Comparison of ENCODE assay signal across 3 cellular contexts in genomic region chr16:56961851-56962281, GRCh38.
A peak's percentile ranks its signal among the peaks of the same experiment; 100 is the strongest.
TF ChIP-seq lines count a peak whose summit lies in the region.

A gene with protein sequence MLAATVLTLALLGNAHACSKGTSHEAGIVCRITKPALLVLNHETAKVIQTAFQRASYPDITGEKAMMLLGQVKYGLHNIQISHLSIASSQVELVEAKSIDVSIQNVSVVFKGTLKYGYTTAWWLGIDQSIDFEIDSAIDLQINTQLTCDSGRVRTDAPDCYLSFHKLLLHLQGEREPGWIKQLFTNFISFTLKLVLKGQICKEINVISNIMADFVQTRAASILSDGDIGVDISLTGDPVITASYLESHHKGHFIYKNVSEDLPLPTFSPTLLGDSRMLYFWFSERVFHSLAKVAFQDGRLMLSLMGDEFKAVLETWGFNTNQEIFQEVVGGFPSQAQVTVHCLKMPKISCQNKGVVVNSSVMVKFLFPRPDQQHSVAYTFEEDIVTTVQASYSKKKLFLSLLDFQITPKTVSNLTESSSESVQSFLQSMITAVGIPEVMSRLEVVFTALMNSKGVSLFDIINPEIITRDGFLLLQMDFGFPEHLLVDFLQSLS (plus strand): TSS chr16:56961950. CDS start chr16:56961980, 30 bp downstream.

TF ChIP-seq in IMR-90, 13 proteins besides CTCF, POLR2A, EP300 and RAD21:
- TF ChIP-seq CEBPB (IDR thresholded peaks at IDR 0.05; ENCODE audit: low read depth, low read length) (no peak), RFX5 (IDR thresholded peaks at IDR 0.05; ENCODE audit: low read depth, low read length) (no peak), FOS (IDR thresholded peaks at IDR 0.05; ENCODE audit: low read depth, low read length) (no peak), BHLHE40 (IDR thresholded peaks at IDR 0.05; ENCODE audit: low read depth, low read length) (no peak), RCOR1 (IDR thresholded peaks at IDR 0.05; ENCODE audit: insufficient replicate concordance, low read length) (no peak), MXI1 (IDR thresholded peaks at IDR 0.05; ENCODE audit: borderline replicate concordance, low read depth, low read length) (no peak), MAFK (IDR thresholded peaks at IDR 0.05; ENCODE audit: low read depth, low read length) (no peak), NFE2L2 (IDR thresholded peaks at IDR 0.05; ENCODE audit: low read depth, low read length) (no peak), CHD1 (IDR thresholded peaks at IDR 0.05; ENCODE audit: low read depth, low read length) (no peak), SMC3 (IDR thresholded peaks at IDR 0.05; ENCODE audit: low read depth, low read length) (no peak), MAZ (IDR thresholded peaks at IDR 0.05; ENCODE audit: borderline replicate concordance, low read depth, low read length) (no peak)
- TF ChIP-seq, protein P1, sequence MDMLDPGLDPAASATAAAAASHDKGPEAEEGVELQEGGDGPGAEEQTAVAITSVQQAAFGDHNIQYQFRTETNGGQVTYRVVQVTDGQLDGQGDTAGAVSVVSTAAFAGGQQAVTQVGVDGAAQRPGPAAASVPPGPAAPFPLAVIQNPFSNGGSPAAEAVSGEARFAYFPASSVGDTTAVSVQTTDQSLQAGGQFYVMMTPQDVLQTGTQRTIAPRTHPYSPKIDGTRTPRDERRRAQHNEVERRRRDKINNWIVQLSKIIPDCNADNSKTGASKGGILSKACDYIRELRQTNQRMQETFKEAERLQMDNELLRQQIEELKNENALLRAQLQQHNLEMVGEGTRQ (IDR thresholded peaks at IDR 0.05; ENCODE audit: low read depth, low read length): no peak
- TF ChIP-seq, protein P2, sequence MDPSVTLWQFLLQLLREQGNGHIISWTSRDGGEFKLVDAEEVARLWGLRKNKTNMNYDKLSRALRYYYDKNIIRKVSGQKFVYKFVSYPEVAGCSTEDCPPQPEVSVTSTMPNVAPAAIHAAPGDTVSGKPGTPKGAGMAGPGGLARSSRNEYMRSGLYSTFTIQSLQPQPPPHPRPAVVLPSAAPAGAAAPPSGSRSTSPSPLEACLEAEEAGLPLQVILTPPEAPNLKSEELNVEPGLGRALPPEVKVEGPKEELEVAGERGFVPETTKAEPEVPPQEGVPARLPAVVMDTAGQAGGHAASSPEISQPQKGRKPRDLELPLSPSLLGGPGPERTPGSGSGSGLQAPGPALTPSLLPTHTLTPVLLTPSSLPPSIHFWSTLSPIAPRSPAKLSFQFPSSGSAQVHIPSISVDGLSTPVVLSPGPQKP (IDR thresholded peaks at IDR 0.05; ENCODE audit: borderline replicate concordance, low read depth, low read length): no peak

TF ChIP-seq in H1, 55 proteins besides CTCF, POLR2A, EP300 and RAD21:
- no peak for TF ChIP-seq KDM5A (IDR thresholded peaks at IDR 0.05; ENCODE audit: low read length)
- TF ChIP-seq HDAC2 (IDR thresholded peaks at IDR 0.05; ENCODE audit: borderline replicate concordance in 1 of 2, low read depth in 2 of 2, low read length in 2 of 2): no peak
- TF ChIP-seq CREB1 (IDR thresholded peaks at IDR 0.05): no peak
- no peak for TF ChIP-seq JUND (IDR thresholded peaks at IDR 0.05; ENCODE audit: low read length)
- no peak for TF ChIP-seq CBX5 (IDR thresholded peaks at IDR 0.05; ENCODE audit: low read depth, low read length)
- no peak for TF ChIP-seq POU5F1 (IDR thresholded peaks at IDR 0.05; ENCODE audit: low read depth, low read length)
- TF ChIP-seq RBBP5 (IDR thresholded peaks at IDR 0.05; ENCODE audit: borderline replicate concordance, low read depth, low read length): no peak
- no peak for TF ChIP-seq NANOG (IDR thresholded peaks at IDR 0.05; ENCODE audit: insufficient read depth, low read depth, low read length, poor library complexity, severe bottlenecking)
TF ChIP-seq in H1: peak in this region for 0.

TF ChIP-seq in HepG2, 621 proteins besides CTCF, POLR2A, EP300 and RAD21:
- TF ChIP-seq ZNF747 (CRISPR knock-in tag; IDR thresholded peaks at IDR 0.05; ENCODE audit: borderline replicate concordance) (no peak), NRL (CRISPR knock-in tag; IDR thresholded peaks at IDR 0.05; ENCODE audit: borderline replicate concordance) (peak; percentile 63; the same call in 1 of the 2 replicates), HNRNPL (IDR thresholded peaks at IDR 0.05; ENCODE audit: low read depth, low read length) (0 out of 2 replicates have a peak, but pooled peaks have one; percentile 33), YEATS4 (CRISPR knock-in tag; IDR thresholded peaks at IDR 0.05; ENCODE audit: borderline replicate concordance) (no peak), HHEX (CRISPR knock-in tag; IDR thresholded peaks at IDR 0.05) (no peak), ZMYM3 (CRISPR knock-in tag; IDR thresholded peaks at IDR 0.05) (no peak), SP5 (CRISPR knock-in tag; IDR thresholded peaks at IDR 0.05; ENCODE audit: borderline replicate concordance, low read depth) (no peak)
- TF ChIP-seq, protein P3, sequence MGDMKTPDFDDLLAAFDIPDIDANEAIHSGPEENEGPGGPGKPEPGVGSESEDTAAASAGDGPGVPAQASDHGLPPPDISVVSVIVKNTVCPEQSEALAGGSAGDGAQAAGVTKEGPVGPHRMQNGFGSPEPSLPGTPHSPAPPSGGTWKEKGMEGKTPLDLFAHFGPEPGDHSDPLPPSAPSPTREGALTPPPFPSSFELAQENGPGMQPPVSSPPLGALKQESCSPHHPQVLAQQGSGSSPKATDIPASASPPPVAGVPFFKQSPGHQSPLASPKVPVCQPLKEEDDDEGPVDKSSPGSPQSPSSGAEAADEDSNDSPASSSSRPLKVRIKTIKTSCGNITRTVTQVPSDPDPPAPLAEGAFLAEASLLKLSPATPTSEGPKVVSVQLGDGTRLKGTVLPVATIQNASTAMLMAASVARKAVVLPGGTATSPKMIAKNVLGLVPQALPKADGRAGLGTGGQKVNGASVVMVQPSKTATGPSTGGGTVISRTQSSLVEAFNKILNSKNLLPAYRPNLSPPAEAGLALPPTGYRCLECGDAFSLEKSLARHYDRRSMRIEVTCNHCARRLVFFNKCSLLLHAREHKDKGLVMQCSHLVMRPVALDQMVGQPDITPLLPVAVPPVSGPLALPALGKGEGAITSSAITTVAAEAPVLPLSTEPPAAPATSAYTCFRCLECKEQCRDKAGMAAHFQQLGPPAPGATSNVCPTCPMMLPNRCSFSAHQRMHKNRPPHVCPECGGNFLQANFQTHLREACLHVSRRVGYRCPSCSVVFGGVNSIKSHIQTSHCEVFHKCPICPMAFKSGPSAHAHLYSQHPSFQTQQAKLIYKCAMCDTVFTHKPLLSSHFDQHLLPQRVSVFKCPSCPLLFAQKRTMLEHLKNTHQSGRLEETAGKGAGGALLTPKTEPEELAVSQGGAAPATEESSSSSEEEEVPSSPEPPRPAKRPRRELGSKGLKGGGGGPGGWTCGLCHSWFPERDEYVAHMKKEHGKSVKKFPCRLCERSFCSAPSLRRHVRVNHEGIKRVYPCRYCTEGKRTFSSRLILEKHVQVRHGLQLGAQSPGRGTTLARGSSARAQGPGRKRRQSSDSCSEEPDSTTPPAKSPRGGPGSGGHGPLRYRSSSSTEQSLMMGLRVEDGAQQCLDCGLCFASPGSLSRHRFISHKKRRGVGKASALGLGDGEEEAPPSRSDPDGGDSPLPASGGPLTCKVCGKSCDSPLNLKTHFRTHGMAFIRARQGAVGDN (CRISPR knock-in tag; IDR thresholded peaks at IDR 0.05): peak; percentile 44; the same call in 1 of the 2 replicates
- TF ChIP-seq, protein P4, sequence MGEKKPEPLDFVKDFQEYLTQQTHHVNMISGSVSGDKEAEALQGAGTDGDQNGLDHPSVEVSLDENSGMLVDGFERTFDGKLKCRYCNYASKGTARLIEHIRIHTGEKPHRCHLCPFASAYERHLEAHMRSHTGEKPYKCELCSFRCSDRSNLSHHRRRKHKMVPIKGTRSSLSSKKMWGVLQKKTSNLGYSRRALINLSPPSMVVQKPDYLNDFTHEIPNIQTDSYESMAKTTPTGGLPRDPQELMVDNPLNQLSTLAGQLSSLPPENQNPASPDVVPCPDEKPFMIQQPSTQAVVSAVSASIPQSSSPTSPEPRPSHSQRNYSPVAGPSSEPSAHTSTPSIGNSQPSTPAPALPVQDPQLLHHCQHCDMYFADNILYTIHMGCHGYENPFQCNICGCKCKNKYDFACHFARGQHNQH (CRISPR knock-in tag; IDR thresholded peaks at IDR 0.05): no peak
